ENCODE assay signal across 1 cellular context in genomic region chr18:58208207-58208944, GRCh38.
TF ChIP-seq lines count a peak whose summit lies in the region.

No MANE protein-coding gene starts in this region.

TF ChIP-seq in SK-N-SH, 30 proteins besides CTCF, POLR2A, EP300 and RAD21 (continued from another document):
- no peak for TF ChIP-seq MAX (IDR thresholded peaks at IDR 0.05; ENCODE audit: low read depth)
